24 cellular contexts compared by ENCODE assay signal in genomic region chr19:42561512-42561911, GRCh38. TPM values are rescaled to one million over a fixed set of nuclear protein-coding genes. Genes with fewer than 3 reads are reported as not detected.
A peak's percentile ranks its signal among the peaks of the same experiment; 100 is the strongest.
DNase-seq lines count a peak whose midpoint lies in the region; ATAC-seq, FAIRE-seq and TF ChIP-seq lines count a peak whose summit lies in the region.
"Had no signal": no experiment of that assay in that cellular context is flagged by ENCODE, and none has a peak within 500 bp of the region (broad histone marks: within the 10 kb centered on the region; RNA-seq: fewer than 3 reads in every experiment).

No MANE protein-coding gene starts in this region.

- H3K79me2 ChIP-seq in OCI-LY3 (ENCODE audit: low read length): no peaks in the 10 kb centered on the region
- H3K79me2 ChIP-seq in HepG2 (ENCODE audit: insufficient read depth, low read length): no peaks in the 10 kb centered on the region

- no peak overlapping the region for H3K4me3 Mint-ChIP-seq in activated CD4-positive, alpha-beta T cell treated with anti-CD3 and anti-CD28 coated beads, Interleukin-2, amount 10 ng/mL, durations not matched to agents 24 days and 14 days
- H3K4me3 Mint-ChIP-seq: CD4-positive, CD25-positive, alpha-beta regulatory T cell had no signal

- H3K4me1 ChIP-seq in OCI-LY3 (ENCODE audit: low read length): no peaks in the 10 kb centered on the region
- H3K4me1 ChIP-seq in HepG2 (ENCODE audit: insufficient read depth, low read length): peaks cover 59% of the 10 kb centered on the region
- no peaks in the 10 kb centered on the region for H3K4me1 ChIP-seq in small intestine (ENCODE audit: control insufficient read depth in 2 of 2, insufficient read depth in 1 of 2, low read depth in 1 of 2, low read length in 1 of 2)
- H3K4me1 ChIP-seq: BLaER1 had no signal

- H3K9me3 Mint-ChIP-seq in activated CD4-positive, alpha-beta T cell treated with anti-CD3 and anti-CD28 coated beads, Interleukin-2, amount 10 ng/mL, durations not matched to agents 24 days and 14 days: no peaks in the 10 kb centered on the region

- no TSS peak for BruUV-seq in HepG2 (replicated peaks; lab: Mats Ljungman, UMichigan)

- no CpG with 5 or more reads among the region's 2 CpGs for WGBS in HepG2 (ENCODE audit: low lambda C conversion rate)
- 44 to 72% (median 64%) methylated on average over 2 of the region's 2 CpGs for WGBS in small intestine, 3 donors

- in situ Hi-C loops in brain microvascular endothelial cell (cut with HindIII; ENCODE audit: low pct_ligation_motif_present, low sequenced_read_pairs) (no loop called here), HepG2 (cut with HindIII; ENCODE audit: extremely low pct_ligation_motif_present, low pct_unique_long_range_greater_than_20kb) (no loop called here)

- H3K27me3 ChIP-seq in OCI-LY3 (ENCODE audit: low read depth, low read length): peaks cover 39% of the 10 kb centered on the region
- peaks cover 27% of the 10 kb centered on the region for H3K27me3 ChIP-seq in brain microvascular endothelial cell (replicated peaks)
- peaks cover 2 to 12% of the 10 kb centered on the region in 2 experiments; a peak in 4 of 5 replicates for H3K27me3 ChIP-seq in HepG2 (ENCODE audit: control insufficient read depth in 1 of 2, insufficient read depth in 2 of 2, low read length in 2 of 2)
- peaks cover 0 to 2% of the 10 kb centered on the region in 2 donors for H3K27me3 ChIP-seq in small intestine (ENCODE audit: control insufficient read depth in 2 of 2, insufficient read depth in 2 of 2, low read length in 2 of 2)
- H3K27me3 ChIP-seq: MG63 had no signal

- no peak overlapping the region for H3K4me3 ChIP-seq in OCI-LY3 (ENCODE audit: low read length)
- no peak overlapping the region for H3K4me3 ChIP-seq in brain microvascular endothelial cell (ENCODE audit: low read depth, low read length)
- no peak overlapping the region for H3K4me3 ChIP-seq in HepG2 (replicated peaks in 1 of 3; ENCODE audit: insufficient read depth in 1 of 3, low read depth in 2 of 3, low read length in 3 of 3)
- H3K4me3 ChIP-seq in small intestine (ENCODE audit: low read depth in 1 of 2, low read length in 2 of 2): no peak overlapping the region
- H3K4me3 ChIP-seq: BLaER1, MG63 had no signal

- H3K27ac ChIP-seq in OCI-LY3 (ENCODE audit: low read length): no peak overlapping the region
- no peak overlapping the region for H3K27ac ChIP-seq in brain microvascular endothelial cell
- H3K27ac ChIP-seq in HepG2 (ENCODE audit: extremely low read length, insufficient read depth, low read length): no peak overlapping the region
- H3K27ac ChIP-seq in small intestine (ENCODE audit: low read depth in 1 of 2, low read length in 1 of 2): no peak overlapping the region
- H3K27ac ChIP-seq: BLaER1 had no signal

- H3K4me2 ChIP-seq in OCI-LY3 (ENCODE audit: low read length) (no peak overlapping the region), HepG2 (ENCODE audit: low read depth, low read length) (no peak overlapping the region)
- H3K4me2 ChIP-seq: BLaER1, SK-N-SH had no signal

- H4K20me1 ChIP-seq in OCI-LY3 (ENCODE audit: insufficient read depth, low read length) (no peaks in the 10 kb centered on the region), HepG2 (ENCODE audit: insufficient read depth, low read length) (no peaks in the 10 kb centered on the region)

- H3K9ac ChIP-seq in OCI-LY3 (ENCODE audit: low read length) (no peak overlapping the region), HepG2 (ENCODE audit: insufficient read depth, low read depth, low read length) (no peak overlapping the region)
- H3K9ac ChIP-seq: BLaER1, SK-N-SH had no signal

- no peak for TF ChIP-seq EP300 in HepG2 (IDR thresholded peaks at IDR 0.05; ENCODE audit: low read depth in 2 of 2, low read length in 2 of 2)
- no peak for TF ChIP-seq EP300 in HepG2 (CRISPR knock-in tag; IDR thresholded peaks at IDR 0.05; ENCODE audit: borderline replicate concordance)

- CTCF ChIA-PET in HepG2 (lab: Yijun Ruan, JAX; ENCODE audit: low intra/inter-chr PET ratio, low total read pairs): no interaction called here

- intact Hi-C loops in HepG2 (cut with micrococcal nuclease; ENCODE audit: unreplicated experiment): no loop called here
- intact Hi-C loops in activated CD4-positive, alpha-beta T cell treated with anti-CD3 and anti-CD28 coated beads, Interleukin-2, amount 10 ng/mL, durations not matched to agents 24 days and 14 days (cut with micrococcal nuclease): no loop called here

- no peak for TF ChIP-seq POLR2A in HepG2 (IDR thresholded peaks at IDR 0.05; ENCODE audit: insufficient read depth in 1 of 2, low read depth in 2 of 2, low read length in 2 of 2)

- DNase-seq in brain microvascular endothelial cell (no peak), HepG2 (ENCODE audit: low spot score) (no peak), small intestine (no peak), NCI-H187 treated with DMSO at 0.1 percent for 48 hours (lab: John Stamatoyannopoulos, UW) (no peak), NCI-H1417 (lab: John Stamatoyannopoulos, UW) (no peak)
- no peak for DNase-seq in activated CD4-positive, alpha-beta T cell treated with anti-CD3 and anti-CD28 coated beads, Interleukin-2, amount 10 ng/mL, durations not matched to agents 24 days and 14 days
- DNase-seq: CD4-positive, CD25-positive, alpha-beta regulatory T cell; KG1; MG63; NCI-H1105 treated with DMSO at 0.1 percent for 48 hours; NCI-H2029 treated with DMSO at 0.1 percent for 48 hours; NCI-H2171; NCI-H226; NCI-H510A; NCI-H69; SK-N-SH had no signal

- H3K27ac Mint-ChIP-seq in activated CD4-positive, alpha-beta T cell treated with anti-CD3 and anti-CD28 coated beads, Interleukin-2, amount 10 ng/mL, durations not matched to agents 24 days and 14 days: no peak overlapping the region

- H3K27me3 Mint-ChIP-seq in activated CD4-positive, alpha-beta T cell treated with anti-CD3 and anti-CD28 coated beads, Interleukin-2, amount 10 ng/mL, durations not matched to agents 24 days and 14 days: peaks cover 23% of the 10 kb centered on the region

- H3K4me1 Mint-ChIP-seq in activated CD4-positive, alpha-beta T cell treated with anti-CD3 and anti-CD28 coated beads, Interleukin-2, amount 10 ng/mL, durations not matched to agents 24 days and 14 days: no peaks in the 10 kb centered on the region

- H3K36me3 ChIP-seq in OCI-LY3 (replicated peaks; ENCODE audit: low read depth, low read length) (no peaks in the 10 kb centered on the region), brain microvascular endothelial cell (replicated peaks) (no peaks in the 10 kb centered on the region), HepG2 (replicated peaks in 1 of 2; ENCODE audit: control insufficient read depth in 1 of 2, insufficient read depth in 2 of 2, low read length in 2 of 2) (no peaks in the 10 kb centered on the region), small intestine (ENCODE audit: control insufficient read depth in 2 of 2, insufficient read depth in 2 of 2, low read length in 2 of 2) (no peaks in the 10 kb centered on the region)
- H3K36me3 ChIP-seq: BLaER1, MG63 had no signal

- no peak overlapping the region for H2AFZ ChIP-seq in OCI-LY3 (ENCODE audit: low read depth, low read length)
- no peak overlapping the region for H2AFZ ChIP-seq in HepG2 (ENCODE audit: low read length)

- POLR2A ChIA-PET in HepG2 (lab: Yijun Ruan, JAX): no interaction called here

- TF ChIP-seq RAD21 in HepG2 (CRISPR knock-in tag; IDR thresholded peaks at IDR 0.05): no peak

- no peak for FAIRE-seq in HepG2 (lab: Jason Lieb, UNC)
- no peak for FAIRE-seq in small intestine (lab: Jason Lieb, UNC)
- FAIRE-seq: D721Med had no signal

- no peaks in the 10 kb centered on the region for H3K36me3 Mint-ChIP-seq in activated CD4-positive, alpha-beta T cell treated with anti-CD3 and anti-CD28 coated beads, Interleukin-2, amount 10 ng/mL, durations not matched to agents 24 days and 14 days (ENCODE audit: low read depth)
- H3K36me3 Mint-ChIP-seq: CD4-positive, CD25-positive, alpha-beta regulatory T cell had no signal

- no peak for ATAC-seq in HepG2

- 0 out of 3 replicates have a peak, but pooled peaks have one; percentile 14 for TF ChIP-seq CTCF in GM12872 (IDR thresholded peaks at IDR 0.05; ENCODE audit: insufficient read depth, low read depth, low read length)
- TF ChIP-seq CTCF in OCI-LY3 (IDR thresholded peaks at IDR 0.05; ENCODE audit: low read depth, low read length): peak; percentile 18
- peak; percentile 4 for TF ChIP-seq CTCF in brain microvascular endothelial cell (IDR thresholded peaks at IDR 0.05; ENCODE audit: low read depth, low read length, missing control alignments)
- TF ChIP-seq CTCF in HepG2 (CRISPR knock-in tag; IDR thresholded peaks at IDR 0.05): peak; percentile 42; the same call in 1 of the 2 replicates

- H3K9me3 ChIP-seq in OCI-LY3 (ENCODE audit: insufficient read depth, low read length): no peaks in the 10 kb centered on the region
- H3K9me3 ChIP-seq in HepG2 (ENCODE audit: low read length): peaks cover 8% of the 10 kb centered on the region; the same call in 1 of the 2 replicates
- H3K9me3 ChIP-seq in small intestine (ENCODE audit: control insufficient read depth, low read depth): no peaks in the 10 kb centered on the region
- H3K9me3 ChIP-seq: BLaER1, SK-N-SH had no signal

RNA-seq across cellular contexts. Expression of gene CEACAM8, which starts 33.2 kb away (rescaled TPM):
- total RNA-seq in HepG2 (2016; rRNA removed; fragmentation: Illumina TruSeq; extraction: Trizol): not detected in 2 replicates
- not detected in 2 replicates for total RNA-seq in HepG2 (2016; cell fraction: cytosol; rRNA removed; fragmentation: Illumina TruSeq; extraction: Trizol; ENCODE audit: low read depth)
- total RNA-seq in HepG2 (2016; cell fraction: insoluble cytoplasmic fraction; rRNA removed; fragmentation: Illumina TruSeq; extraction: Trizol): not detected in 2 replicates
- total RNA-seq in HepG2 (2016; cell fraction: membrane; rRNA removed; fragmentation: Illumina TruSeq; extraction: Trizol): not detected in 2 replicates
- total RNA-seq in HepG2 (2016; cell fraction: nucleus; rRNA removed; fragmentation: Illumina TruSeq; extraction: Trizol): not detected in 2 replicates
- polyA plus RNA-seq in HepG2 (2011; rRNA removed) (not detected in 2 replicates), small intestine (not detected)
- polyA plus RNA-seq in HepG2 (2011; cell fraction: cytosol; rRNA removed): not detected in 2 replicates
- polyA plus RNA-seq in HepG2 (2011; cell fraction: nucleus; rRNA removed): not detected in 2 replicates
- not detected in 2 replicates for polyA plus RNA-seq in HepG2 (2012)
- not detected in 2 replicates for polyA plus RNA-seq in HepG2 (2016; cell fraction: cytosol; fragmentation: Illumina TruSeq; extraction: Trizol; ENCODE audit: low read depth)
- not detected in 2 replicates for polyA plus RNA-seq in HepG2 (2016; cell fraction: insoluble cytoplasmic fraction; fragmentation: Illumina TruSeq; extraction: Trizol; ENCODE audit: low read depth)
- not detected in 2 replicates for polyA plus RNA-seq in HepG2 (2016; cell fraction: membrane; fragmentation: Illumina TruSeq; extraction: Trizol; ENCODE audit: low read depth)
- not detected in 2 replicates for polyA plus RNA-seq in HepG2 (2016; cell fraction: nucleus; fragmentation: Illumina TruSeq; extraction: Trizol; ENCODE audit: insufficient read depth, low read depth)
- polyA minus RNA-seq in HepG2 (2011; rRNA and poly(A)+ RNA removed; ENCODE audit: low replicate concordance): not detected in 2 replicates
- polyA minus RNA-seq in HepG2 (2011; cell fraction: cytosol; rRNA and poly(A)+ RNA removed): not detected in 2 replicates
- polyA minus RNA-seq in HepG2 (2011; cell fraction: nucleus; rRNA and poly(A)+ RNA removed): not detected in 2 replicates
- not detected in 2 replicates for total RNA-seq in activated CD4-positive, alpha-beta T cell treated with anti-CD3 and anti-CD28 coated beads, Interleukin-2, amount 10 ng/mL, durations not matched to agents 24 days and 14 days
- total RNA-seq: A172; CD4-positive, CD25-positive, alpha-beta regulatory T cell; H4; HT1080 had no signal
- polyA plus RNA-seq: AG04450; CD4-positive, CD25-positive, alpha-beta regulatory T cell; SK-N-SH had no signal

RNA-seq across cellular contexts. Expression of gene CEACAM1, which starts 33.2 kb away (rescaled TPM):
- total RNA-seq in HepG2 (2016; rRNA removed; fragmentation: Illumina TruSeq; extraction: Trizol): 9.6 and 13.5 TPM in 2 replicates
- total RNA-seq in HepG2 (2016; cell fraction: cytosol; rRNA removed; fragmentation: Illumina TruSeq; extraction: Trizol; ENCODE audit: low read depth): 2.4 and 3.1 TPM in 2 replicates
- total RNA-seq in HepG2 (2016; cell fraction: insoluble cytoplasmic fraction; rRNA removed; fragmentation: Illumina TruSeq; extraction: Trizol): 8.3 and 13.2 TPM in 2 replicates
- total RNA-seq in HepG2 (2016; cell fraction: membrane; rRNA removed; fragmentation: Illumina TruSeq; extraction: Trizol): 7.7 and 9.3 TPM in 2 replicates
- total RNA-seq in HepG2 (2016; cell fraction: nucleus; rRNA removed; fragmentation: Illumina TruSeq; extraction: Trizol): 22.7 and 31.8 TPM in 2 replicates
- 272 and 332 TPM in 2 replicates for polyA plus RNA-seq in HepG2 (2011; rRNA removed)
- 102 and 103 TPM in 2 replicates for polyA plus RNA-seq in HepG2 (2011; cell fraction: cytosol; rRNA removed)
- 369 and 382 TPM in 2 replicates for polyA plus RNA-seq in HepG2 (2011; cell fraction: nucleus; rRNA removed)
- polyA plus RNA-seq in HepG2 (2012): 97.8 and 119 TPM in 2 replicates
- 4.9 and 5.5 TPM in 2 replicates for polyA plus RNA-seq in HepG2 (2016; cell fraction: cytosol; fragmentation: Illumina TruSeq; extraction: Trizol; ENCODE audit: low read depth)
- polyA plus RNA-seq in HepG2 (2016; cell fraction: insoluble cytoplasmic fraction; fragmentation: Illumina TruSeq; extraction: Trizol; ENCODE audit: low read depth): 23.8 and 26.6 TPM in 2 replicates
- polyA plus RNA-seq in HepG2 (2016; cell fraction: membrane; fragmentation: Illumina TruSeq; extraction: Trizol; ENCODE audit: low read depth): 8.8 and 10.6 TPM in 2 replicates
- polyA plus RNA-seq in HepG2 (2016; cell fraction: nucleus; fragmentation: Illumina TruSeq; extraction: Trizol; ENCODE audit: insufficient read depth, low read depth): 77.3 and 85.7 TPM in 2 replicates
- 0.07 and 87.5 TPM in 2 replicates for polyA minus RNA-seq in HepG2 (2011; rRNA and poly(A)+ RNA removed; ENCODE audit: low replicate concordance)
- polyA minus RNA-seq in HepG2 (2011; cell fraction: cytosol; rRNA and poly(A)+ RNA removed): 61.3 and 65.7 TPM in 2 replicates
- 122 and 160 TPM in 2 replicates for polyA minus RNA-seq in HepG2 (2011; cell fraction: nucleus; rRNA and poly(A)+ RNA removed)
- polyA plus RNA-seq in small intestine: 10 to 100 TPM; 16.3 to 35.8 (median 30.0) TPM
- 8.6 and 9.0 TPM in 2 replicates for total RNA-seq in activated CD4-positive, alpha-beta T cell treated with anti-CD3 and anti-CD28 coated beads, Interleukin-2, amount 10 ng/mL, durations not matched to agents 24 days and 14 days
- total RNA-seq: HT1080 had no signal
- polyA plus RNA-seq: AG04450 had no signal
